ENCODE assay signal across 8 cellular contexts in genomic region chr10:71696635-71697326, GRCh38. TPM values are rescaled to one million over a fixed set of nuclear protein-coding genes. Genes with fewer than 3 reads are reported as not detected.
DNase-seq lines count a peak whose midpoint lies in the region; FAIRE-seq and TF ChIP-seq lines count a peak whose summit lies in the region.

No MANE protein-coding gene starts in this region.

- TF ChIP-seq CTCF in sigmoid colon (IDR thresholded peaks at IDR 0.05), result peak; percentile 43 to 80 (median 71)

- intact Hi-C loops in activated T-helper 2 cell treated with anti-CD3 and anti-CD28 coated beads, Interferon-gamma antibody, Interleukin-2, Interleukin-4, amounts not matched to agents 10 μg/mL and 5 μg/mL and 100 μg/mL, durations not matched to agents 14 hours and 24 hours and 36 hours (cut with micrococcal nuclease), result loop anchor here (5.0 kb wide), 2 partner anchors 116 to 379 kb away; partner anchors contain the start of gene SLC29A3
- intact Hi-C loops in head of caudate nucleus (cut with DNase I), result no loop called here
- intact Hi-C loops in sigmoid colon (cut with DNase I), result no loop called here
- intact Hi-C loops in posterior vena cava (cut with DNase I), result no loop called here

- no peaks in the 10 kb centered on the region for H3K27me3 Mint-ChIP-seq in activated T-helper 2 cell treated with anti-CD3 and anti-CD28 coated beads, Interferon-gamma antibody, Interleukin-2, Interleukin-4, amounts not matched to agents 10 μg/mL and 5 μg/mL and 100 μg/mL, durations not matched to agents 14 hours and 24 hours and 36 hours (ENCODE audit: low read depth)

- no peak overlapping the region for H3K27ac Mint-ChIP-seq in activated T-helper 2 cell treated with anti-CD3 and anti-CD28 coated beads, Interferon-gamma antibody, Interleukin-2, Interleukin-4, amounts not matched to agents 10 μg/mL and 5 μg/mL and 100 μg/mL, durations not matched to agents 14 hours and 24 hours and 36 hours

- no peak for TF ChIP-seq POLR2A in sigmoid colon (IDR thresholded peaks at IDR 0.05)

- H3K9me3 ChIP-seq in sigmoid colon, result peaks cover 0 to under 1% (median 0%) of the 10 kb centered on the region in 4 donors

- no peak for TF ChIP-seq EP300 in sigmoid colon (IDR thresholded peaks at IDR 0.05)

- no peaks in the 10 kb centered on the region for H3K4me1 ChIP-seq in sigmoid colon

- WGBS in sigmoid colon, 2 donors, result 23 to 45% methylated on average over 10 of the region's 10 CpGs

- DNase-seq in AG08395 (ENCODE audit: low spot score), result peak; percentile 72
- peak; percentile 59 for DNase-seq in GM19239 (ENCODE audit: insufficient read length, low spot score)
- DNase-seq in RPMI7951 (ENCODE audit: low read depth), result peak; percentile 13
- peak; percentile 48 for DNase-seq in activated T-helper 2 cell treated with anti-CD3 and anti-CD28 coated beads, Interferon-gamma antibody, Interleukin-2, Interleukin-4, amounts not matched to agents 10 μg/mL and 5 μg/mL and 100 μg/mL, durations not matched to agents 14 hours and 24 hours and 36 hours (ENCODE audit: low spot score)
- DNase-seq in head of caudate nucleus, result peak in 41 of 42 donors; percentile 41 to 86 (median 67)
- no peak for DNase-seq in sigmoid colon
- DNase-seq in SHP77 treated with DMSO at 0.1 percent for 48 hours (lab: John Stamatoyannopoulos, UW), result no peak
- DNase-seq in posterior vena cava (ENCODE audit: low spot score), result no peak

- no peak overlapping the region for H3K27ac ChIP-seq in sigmoid colon

- H3K27me3 ChIP-seq in sigmoid colon, result no peaks in the 10 kb centered on the region

- H3K4me3 Mint-ChIP-seq in activated T-helper 2 cell treated with anti-CD3 and anti-CD28 coated beads, Interferon-gamma antibody, Interleukin-2, Interleukin-4, amounts not matched to agents 10 μg/mL and 5 μg/mL and 100 μg/mL, durations not matched to agents 14 hours and 24 hours and 36 hours (ENCODE audit: low read depth), result no peak overlapping the region

- peak; percentile 76 for FAIRE-seq in GM19239 (lab: Jason Lieb, UNC)

- H3K36me3 Mint-ChIP-seq in activated T-helper 2 cell treated with anti-CD3 and anti-CD28 coated beads, Interferon-gamma antibody, Interleukin-2, Interleukin-4, amounts not matched to agents 10 μg/mL and 5 μg/mL and 100 μg/mL, durations not matched to agents 14 hours and 24 hours and 36 hours (ENCODE audit: low read depth), result no peaks in the 10 kb centered on the region

- peaks cover 28% of the 10 kb centered on the region for H3K4me1 Mint-ChIP-seq in activated T-helper 2 cell treated with anti-CD3 and anti-CD28 coated beads, Interferon-gamma antibody, Interleukin-2, Interleukin-4, amounts not matched to agents 10 μg/mL and 5 μg/mL and 100 μg/mL, durations not matched to agents 14 hours and 24 hours and 36 hours (ENCODE audit: low read depth)

- H3K4me3 ChIP-seq in sigmoid colon, result no peak overlapping the region

- H3K9me3 Mint-ChIP-seq in activated T-helper 2 cell treated with anti-CD3 and anti-CD28 coated beads, Interferon-gamma antibody, Interleukin-2, Interleukin-4, amounts not matched to agents 10 μg/mL and 5 μg/mL and 100 μg/mL, durations not matched to agents 14 hours and 24 hours and 36 hours, result no peaks in the 10 kb centered on the region

- H3K36me3 ChIP-seq in sigmoid colon, result no peaks in the 10 kb centered on the region

RNA-seq across cellular contexts. Expression of gene C10orf105, which starts 22.8 kb away (rescaled TPM):
- 0.10 and 0.12 TPM in 2 replicates for total RNA-seq in RPMI7951 (2014; rRNA removed; shearing (Covaris generic))
- total RNA-seq in activated T-helper 2 cell treated with anti-CD3 and anti-CD28 coated beads, Interferon-gamma antibody, Interleukin-2, Interleukin-4, amounts not matched to agents 10 μg/mL and 5 μg/mL and 100 μg/mL, durations not matched to agents 14 hours and 24 hours and 36 hours, result 0.11 and 0.18 TPM in 2 replicates
- total RNA-seq in sigmoid colon, result under 1 TPM in 1 of 4 donors, not detected in 3; 0.55 TPM
- under 1 TPM in 1 of 3 donors, not detected in 2; 0.25 TPM for polyA plus RNA-seq in sigmoid colon
- under 1 TPM; 0.23 to 0.24 TPM for total RNA-seq in posterior vena cava

Comparison
In these comparisons a context has a peak if more than half of its experiments do, and no peak if none do; other contexts are left out.
1. DNase-seq: peak in AG08395 (single experiment), GM19239 (single experiment), RPMI7951 (single experiment), activated T-helper 2 cell treated with anti-CD3 and anti-CD28 coated beads, Interferon-gamma antibody, Interleukin-2, Interleukin-4, amounts not matched to agents 10 μg/mL and 5 μg/mL and 100 μg/mL, durations not matched to agents 14 hours and 24 hours and 36 hours (single experiment) and head of caudate nucleus (41 of 42); none in sigmoid colon (single experiment), SHP77 treated with DMSO at 0.1 percent for 48 hours (single experiment) and posterior vena cava (single experiment).